Comparison of ENCODE assay signal across 26 cellular contexts in genomic region chr10:68261132-68261856, GRCh38. TPM values are rescaled to one million over a fixed set of nuclear protein-coding genes. Genes with fewer than 3 reads are reported as not detected.
DNase-seq lines count a peak whose midpoint lies in the region; ATAC-seq and TF ChIP-seq lines count a peak whose summit lies in the region.
"Had no signal": no experiment of that assay in that cellular context is flagged by ENCODE, and none has a peak within 500 bp of the region (broad histone marks: within the 10 kb centered on the region; RNA-seq: fewer than 3 reads in every experiment).

No MANE protein-coding gene starts in this region.

- H3K27ac ChIP-seq in right atrium auricular region, result no peak overlapping the region
- H3K27ac ChIP-seq: A549, epithelial cell of prostate, gastrocnemius medialis, psoas muscle had no signal

- TF ChIP-seq CTCF in right atrium auricular region (IDR thresholded peaks at IDR 0.05) (no peak), mucosa of descending colon (IDR thresholded peaks at IDR 0.05) (no peak)

- H3K27me3 ChIP-seq in right atrium auricular region, result no peaks in the 10 kb centered on the region
- H3K27me3 ChIP-seq: gastrocnemius medialis had no signal

- H3K4me1 ChIP-seq in right atrium auricular region, result no peaks in the 10 kb centered on the region
- H3K4me1 ChIP-seq in mucosa of descending colon (ENCODE audit: low read depth), result no peaks in the 10 kb centered on the region
- H3K4me1 ChIP-seq: A549, gastrocnemius medialis, psoas muscle had no signal

- H3K4me3 ChIP-seq in right atrium auricular region, result no peak overlapping the region
- H3K4me3 ChIP-seq in mucosa of descending colon, result no peak overlapping the region
- H3K4me3 ChIP-seq: A549, gastrocnemius medialis, psoas muscle had no signal

- DNase-seq in Right ventricle myocardium inferior (ENCODE audit: missing footprints) (peak; percentile 74), right atrium auricular region (ENCODE audit: low spot score) (no peak), glomerular visceral epithelial cell (ENCODE audit: extremely low spot score) (peak; percentile 21), mucosa of descending colon (peak in 1 of 3 donors; percentile 24), MV-4-11 (lab: John Stamatoyannopoulos, UW) (no peak), EL (no peak)
- DNase-seq: activated CD4-positive, alpha-beta T cell treated with anti-CD3 and anti-CD28 coated beads, Interleukin-2, amount 10 ng/mL, durations not matched to agents 24 days and 14 days; activated naive CD4-positive, alpha-beta T cell treated with anti-CD3 and anti-CD28 coated beads for 36 hours; activated T-cell treated with anti-CD3 and anti-CD28 coated beads for 4 hours; CD4-positive, CD25-positive, alpha-beta regulatory T cell; DND-41; gastrocnemius medialis; HCEC 1CT; mammary epithelial cell; naive thymus-derived CD4-positive, alpha-beta T cell; NCI-H2029 treated with DMSO at 0.1 percent for 48 hours; NCI-H774; psoas muscle; stimulated activated CD4-positive, alpha-beta T cell treated with anti-CD3 and anti-CD28 coated beads, Interleukin-15, amount 100 ng/mL, for 24 hours; stimulated activated naive B cell treated with anti-CD40 and anti-IgM and Interleukin-4, amounts not matched to agents 10 μg/mL and 1 μg/mL and 100 μg/mL, for 72 hours had no signal

- H3K36me3 ChIP-seq in right atrium auricular region (no peaks in the 10 kb centered on the region), mucosa of descending colon (ENCODE audit: low read depth) (no peaks in the 10 kb centered on the region)
- H3K36me3 ChIP-seq: gastrocnemius medialis had no signal

- ATAC-seq in Right ventricle myocardium inferior (peak; percentile 79), mucosa of descending colon (peak; percentile 56), HG03520 (IDR thresholded peaks at IDR 0.05; ENCODE audit: unreplicated experiment) (no peak), GM21619 (IDR thresholded peaks at IDR 0.05; ENCODE audit: unreplicated experiment) (no peak)
- ATAC-seq: A549; gastrocnemius medialis; naive thymus-derived CD4-positive, alpha-beta T cell; stimulated activated naive B cell treated with anti-CD40 and anti-IgM and Interleukin-4, amounts not matched to agents 10 μg/mL and 1 μg/mL and 100 μg/mL, for 72 hours had no signal

- intact Hi-C loops in Right ventricle myocardium inferior (cut with DNase I), result no loop called here
- intact Hi-C loops in mucosa of descending colon (cut with DNase I, micrococcal nuclease), result no loop called here

- H3K9me3 ChIP-seq in right atrium auricular region, result no peaks in the 10 kb centered on the region
- H3K9me3 ChIP-seq in mucosa of descending colon, result no peaks in the 10 kb centered on the region
- H3K9me3 ChIP-seq: gastrocnemius medialis, psoas muscle had no signal

RNA-seq across cellular contexts. Expression of gene ATOH7, which starts 29.4 kb away (rescaled TPM):
- not detected for total RNA-seq in Right ventricle myocardium inferior
- total RNA-seq in right atrium auricular region, result not detected
- total RNA-seq in mucosa of descending colon, result under 1 TPM in 2 of 3 donors, not detected in 1; 0.19 to 0.53 TPM
- total RNA-seq: activated CD4-positive, alpha-beta T cell treated with anti-CD3 and anti-CD28 coated beads, Interleukin-2, amount 10 ng/mL, durations not matched to agents 24 days and 14 days; activated naive CD4-positive, alpha-beta T cell treated with anti-CD3 and anti-CD28 coated beads for 36 hours; astrocyte; CD4-positive, CD25-positive, alpha-beta regulatory T cell; gastrocnemius medialis; mammary epithelial cell; MCF 10A; naive thymus-derived CD4-positive, alpha-beta T cell; psoas muscle had no signal

Comparison
In these comparisons a context has a peak if more than half of its experiments do, and no peak if none do; other contexts are left out.
1. DNase-seq: peak in Right ventricle myocardium inferior (single experiment) and glomerular visceral epithelial cell (single experiment); none in right atrium auricular region (single experiment), MV-4-11 (single experiment) and EL (single experiment).
2. ATAC-seq: peak in Right ventricle myocardium inferior (single experiment) and mucosa of descending colon (single experiment); none in HG03520 (single experiment) and GM21619 (single experiment).